In the genomic region with DNA sequence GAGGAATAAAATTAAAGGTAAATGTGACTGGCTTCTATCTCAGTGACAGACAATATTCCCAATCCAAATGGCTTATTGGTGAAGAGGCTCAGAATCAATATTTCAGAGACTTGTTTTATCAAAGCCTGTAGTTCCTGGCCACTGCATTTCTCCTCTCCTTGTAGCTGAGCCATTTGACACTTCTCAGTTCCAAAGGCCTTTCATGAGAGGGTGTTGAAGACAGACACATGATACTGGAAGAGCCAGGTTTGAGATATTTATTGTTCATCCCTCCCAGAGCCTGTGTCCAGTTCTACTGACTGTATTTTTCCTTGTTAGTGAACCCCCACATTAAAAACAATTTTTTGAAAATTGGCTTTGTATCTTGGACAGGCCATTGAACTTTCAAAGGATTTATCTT, we compare ENCODE assay signal across 28 cellular contexts.
"Had no signal": no experiment of that assay in that cellular context is flagged by ENCODE, and none has a peak within 500 bp of the region (broad histone marks: within the 10 kb centered on the region; RNA-seq: fewer than 3 reads in every experiment).

No MANE protein-coding gene starts in this region.

- H3K4me3 ChIP-seq: adrenal gland, ascending aorta, body of pancreas, breast epithelium, cardiac muscle cell had no signal

- DNase-seq: activated effector memory CD4-positive, alpha-beta T cell treated with anti-CD3 and anti-CD28 coated beads, Interleukin-2, amount 50 U/mL, for 16 hours; activated effector memory CD4-positive, alpha-beta T cell treated with Interleukin-2 at 50 U/mL for 16 hours; activated gamma-delta T cell; activated gamma-delta T cell treated with Interleukin-2 at 50 U/mL for 16 hours; activated naive CD4-positive, alpha-beta T cell; activated naive CD4-positive, alpha-beta T cell treated with anti-CD3 and anti-CD28 coated beads for 36 hours; activated naive CD4-positive, alpha-beta T cell treated with anti-CD3 and anti-CD28 coated beads, Interleukin-2, amount 10 ng/mL, durations not matched to agents 7 days and 5 days; activated naive CD4-positive, alpha-beta T cell treated with anti-CD3 and anti-CD28 coated beads, Interleukin-2, amount 50 U/mL, for 16 hours; activated naive CD4-positive, alpha-beta T cell treated with Interleukin-2 at 50 U/mL for 16 hours; activated naive CD8-positive, alpha-beta T cell treated with anti-CD3 and anti-CD28 coated beads for 36 hours; activated naive CD8-positive, alpha-beta T cell treated with anti-CD3 and anti-CD28 coated beads, Interleukin-2, amount 10 ng/mL, durations not matched to agents 7 days and 5 days; activated naive CD8-positive, alpha-beta T cell treated with anti-CD3 and anti-CD28 coated beads, Interleukin-2, amount 50 U/mL, for 24 hours; activated T-cell treated with anti-CD3 and anti-CD28 coated beads, Interleukin-2, amount 50 U/mL, for 24 hours; activated T-cell treated with anti-CD3 and anti-CD28 coated beads, Interleukin-2, amount 50 U/mL, for 4 hours; activated T-cell treated with anti-CD3 and anti-CD28 coated beads, Interleukin-2, amount 50 U/mL, for 48 hours; activated T-cell treated with anti-CD3 and anti-CD28 coated beads, Interleukin-2, amount 50 U/mL, for 72 hours; adrenal gland; amniotic stem cell; amygdala; anterior cingulate cortex; aorta; body of pancreas; brain microvascular endothelial cell; central memory CD4-positive, alpha-beta T cell; cerebellar nuclear complex had no signal

- H3K9me3 ChIP-seq: adrenal gland, ascending aorta, body of pancreas, breast epithelium had no signal

- H3K36me3 ChIP-seq: adrenal gland, ascending aorta, brain microvascular endothelial cell, breast epithelium, cardiac muscle cell had no signal

- H3K4me1 ChIP-seq: adrenal gland, ascending aorta, body of pancreas, breast epithelium had no signal

- H3K27me3 ChIP-seq: adrenal gland, ascending aorta, body of pancreas, brain microvascular endothelial cell, breast epithelium, cardiac muscle cell had no signal
